ENCODE assay signal across 14 cellular contexts in genomic region chr14:91866061-91866460, GRCh38. TPM values are rescaled to one million over a fixed set of nuclear protein-coding genes. Genes with fewer than 3 reads are reported as not detected.
DNase-seq lines count a peak whose midpoint lies in the region; ATAC-seq, FAIRE-seq and TF ChIP-seq lines count a peak whose summit lies in the region.
"Had no signal": no experiment of that assay in that cellular context is flagged by ENCODE, and none has a peak within 500 bp of the region (broad histone marks: within the 10 kb centered on the region; RNA-seq: fewer than 3 reads in every experiment).

No MANE protein-coding gene starts in this region.

- peaks cover 19 to 60% (median 28%) of the 10 kb centered on the region in 3 donors for H3K36me3 Mint-ChIP-seq in CD8-positive, alpha-beta memory T cell
- peaks cover 2% of the 10 kb centered on the region for H3K36me3 Mint-ChIP-seq in astrocyte (ENCODE audit: low read depth, unreplicated experiment)
- H3K36me3 Mint-ChIP-seq in natural killer cell treated with Interleukin-12 subunit alpha and Interleukin-12 subunit beta and Interleukin-15 and Interleukin-18, amount 100 ng/mL, for 72 hours: peaks cover 4% of the 10 kb centered on the region

- TF ChIP-seq CTCF in astrocyte (IDR thresholded peaks at IDR 0.05; ENCODE audit: insufficient read depth, low read depth, low read length): no peak
- no peak for TF ChIP-seq CTCF in gastroesophageal sphincter (IDR thresholded peaks at IDR 0.05)

- CTCF ChIA-PET in CD8-positive, alpha-beta memory T cell (lab: Charles Lee): interaction anchor here (1.7 to 3.5 kb wide), 4 partner anchors 17 to 46 kb away, joined by 3 to 13 read pairs (median 6); no protein-coding TSS in a partner anchor

- H3K27me3 ChIP-seq in CD8-positive, alpha-beta memory T cell (ENCODE audit: insufficient read depth, low read length, poor library complexity, severe bottlenecking): no peaks in the 10 kb centered on the region
- H3K27me3 ChIP-seq in astrocyte (ENCODE audit: insufficient read depth, low read length) (peaks cover 18% of the 10 kb centered on the region), gastroesophageal sphincter (no peaks in the 10 kb centered on the region)
- H3K27me3 ChIP-seq: body of pancreas had no signal

- H3K27me3 Mint-ChIP-seq in CD8-positive, alpha-beta memory T cell: no peaks in the 10 kb centered on the region
- H3K27me3 Mint-ChIP-seq in astrocyte (ENCODE audit: low read depth, unreplicated experiment): peaks cover 19% of the 10 kb centered on the region
- H3K27me3 Mint-ChIP-seq in natural killer cell treated with Interleukin-12 subunit alpha and Interleukin-12 subunit beta and Interleukin-15 and Interleukin-18, amount 100 ng/mL, for 72 hours: no peaks in the 10 kb centered on the region

- peak overlapping the region; percentile 38 for H3K27ac ChIP-seq in CD8-positive, alpha-beta memory T cell (ENCODE audit: low read depth, low read length)
- H3K27ac ChIP-seq in astrocyte (ENCODE audit: low read depth, low read length): no peak overlapping the region
- no peak overlapping the region for H3K27ac ChIP-seq in gastroesophageal sphincter
- H3K27ac ChIP-seq: body of pancreas, RWPE1 had no signal

- no peak for TF ChIP-seq EP300 in gastroesophageal sphincter (IDR thresholded peaks at IDR 0.05)

- no peak overlapping the region for H3K4me2 ChIP-seq in astrocyte (ENCODE audit: low read length)

- peak overlapping the region; percentile 69 for H3K4me3 ChIP-seq in CD8-positive, alpha-beta memory T cell (ENCODE audit: low read length)
- no peak overlapping the region for H3K4me3 ChIP-seq in astrocyte (ENCODE audit: insufficient read depth, low read depth, low read length)
- H3K4me3 ChIP-seq in gastroesophageal sphincter: no peak overlapping the region
- H3K4me3 ChIP-seq: body of pancreas had no signal

- no peaks in the 10 kb centered on the region for H3K79me2 ChIP-seq in astrocyte (ENCODE audit: insufficient read depth, low read length)

- no peaks in the 10 kb centered on the region for H3K9me3 Mint-ChIP-seq in CD8-positive, alpha-beta memory T cell
- peaks cover 3% of the 10 kb centered on the region for H3K9me3 Mint-ChIP-seq in astrocyte (ENCODE audit: unreplicated experiment)
- H3K9me3 Mint-ChIP-seq in natural killer cell treated with Interleukin-12 subunit alpha and Interleukin-12 subunit beta and Interleukin-15 and Interleukin-18, amount 100 ng/mL, for 72 hours: peaks cover 3% of the 10 kb centered on the region

- H3K36me3 ChIP-seq in CD8-positive, alpha-beta memory T cell (ENCODE audit: insufficient read depth, low read length): peaks cover 5% of the 10 kb centered on the region
- H3K36me3 ChIP-seq in astrocyte (ENCODE audit: insufficient read depth, low read length) (no peaks in the 10 kb centered on the region), gastroesophageal sphincter (peaks cover 0 to 27% of the 10 kb centered on the region in 2 donors)

- H3K4me3 Mint-ChIP-seq in CD8-positive, alpha-beta memory T cell: peak overlapping the region; percentile 97 to 100 (median 100)
- H3K4me3 Mint-ChIP-seq in astrocyte (ENCODE audit: unreplicated experiment): no peak overlapping the region
- H3K4me3 Mint-ChIP-seq in natural killer cell treated with Interleukin-12 subunit alpha and Interleukin-12 subunit beta and Interleukin-15 and Interleukin-18, amount 100 ng/mL, for 72 hours: peak overlapping the region; percentile 93

- WGBS in gastroesophageal sphincter (ENCODE audit: low coverage in 1 of 2), 2 donors: 42 to 67% methylated on average over 2 of the region's 2 CpGs

- H3K9ac ChIP-seq in astrocyte (ENCODE audit: low read length): no peak overlapping the region

- POLR2A ChIA-PET in CD8-positive, alpha-beta memory T cell (lab: Charles Lee): interaction anchor here (1.3 to 1.8 kb wide), 4 partner anchors 11 to 19 kb away, joined by 5 to 11 read pairs (median 6); no protein-coding TSS in a partner anchor

- peaks cover 72% of the 10 kb centered on the region for H3K4me1 ChIP-seq in CD8-positive, alpha-beta memory T cell (ENCODE audit: insufficient read depth, low read length)
- peaks cover 6% of the 10 kb centered on the region for H3K4me1 ChIP-seq in astrocyte (ENCODE audit: insufficient read depth, low read length)
- H3K4me1 ChIP-seq in gastroesophageal sphincter: no peaks in the 10 kb centered on the region

- ATAC-seq in natural killer cell treated with Interleukin-12 subunit alpha and Interleukin-12 subunit beta and Interleukin-15 and Interleukin-18, amount 100 ng/mL, for 72 hours: peak in 1 of 2 donors; percentile 40
- ATAC-seq in gastroesophageal sphincter: no peak
- ATAC-seq: body of pancreas, left lobe of liver had no signal

- no peaks in the 10 kb centered on the region for H4K20me1 ChIP-seq in astrocyte (ENCODE audit: insufficient read depth, low read length)

- TF ChIP-seq POLR2A in gastroesophageal sphincter (IDR thresholded peaks at IDR 0.05): no peak

- no peak overlapping the region for H2AFZ ChIP-seq in astrocyte (ENCODE audit: low read depth, low read length)

- H3K9me3 ChIP-seq in CD8-positive, alpha-beta memory T cell (ENCODE audit: low read length): no peaks in the 10 kb centered on the region
- peaks cover 14% of the 10 kb centered on the region for H3K9me3 ChIP-seq in astrocyte (ENCODE audit: insufficient read depth, low read depth, low read length)
- peaks cover 0 to 13% (median 0%) of the 10 kb centered on the region in 3 donors for H3K9me3 ChIP-seq in gastroesophageal sphincter
- H3K9me3 ChIP-seq: body of pancreas had no signal

- peaks cover 70 to 81% (median 78%) of the 10 kb centered on the region in 3 donors for H3K4me1 Mint-ChIP-seq in CD8-positive, alpha-beta memory T cell
- H3K4me1 Mint-ChIP-seq in astrocyte (ENCODE audit: low read depth, unreplicated experiment): peaks cover 18% of the 10 kb centered on the region
- peaks cover 60 to 76% of the 10 kb centered on the region in 2 donors for H3K4me1 Mint-ChIP-seq in natural killer cell treated with Interleukin-12 subunit alpha and Interleukin-12 subunit beta and Interleukin-15 and Interleukin-18, amount 100 ng/mL, for 72 hours (ENCODE audit: low read depth in 2 of 2)

- peak overlapping the region; percentile 97 to 100 (median 98) for H3K27ac Mint-ChIP-seq in CD8-positive, alpha-beta memory T cell
- no peak overlapping the region for H3K27ac Mint-ChIP-seq in astrocyte (ENCODE audit: unreplicated experiment)
- H3K27ac Mint-ChIP-seq in natural killer cell treated with Interleukin-12 subunit alpha and Interleukin-12 subunit beta and Interleukin-15 and Interleukin-18, amount 100 ng/mL, for 72 hours: peak overlapping the region; percentile 79 to 89
- H3K27ac Mint-ChIP-seq: progenitor cell of endocrine pancreas had no signal

- no peak for FAIRE-seq in astrocyte (lab: Jason Lieb, UNC)

- peak in 2 of 5 donors; percentile 36 to 41 for DNase-seq in CD8-positive, alpha-beta memory T cell
- peak; percentile 20 for DNase-seq in M059J (ENCODE audit: low read depth)
- peak; percentile 75 for DNase-seq in astrocyte (ENCODE audit: low read depth)
- DNase-seq in natural killer cell treated with Interleukin-12 subunit alpha and Interleukin-12 subunit beta and Interleukin-15 and Interleukin-18, amount 100 ng/mL, for 72 hours (ENCODE audit: low spot score): no peak
- no peak for DNase-seq in epidermal melanocyte (ENCODE audit: insufficient read length, low spot score)
- DNase-seq in SHP77 (lab: John Stamatoyannopoulos, UW): no peak
- DNase-seq in hypothalamus (lab: John Stamatoyannopoulos, UW): no peak
- DNase-seq: activated CD4-positive, CD25-positive, alpha-beta regulatory T cell; body of pancreas; Calu3 had no signal

RNA-seq across cellular contexts. Expression of gene TC2N, which starts 1.3 kb away (rescaled TPM):
- total RNA-seq in CD8-positive, alpha-beta memory T cell: 10 to 100 TPM; 43.1 to 45.2 TPM
- 228 TPM for polyA plus RNA-seq in CD8-positive, alpha-beta memory T cell
- not detected in 2 replicates for total RNA-seq in M059J (2014; rRNA removed; shearing (Covaris generic))
- total RNA-seq in astrocyte (1.2 and 1.6 TPM in 2 replicates), gastroesophageal sphincter (10 to 100 TPM; 19.9 to 38.6 (median 29.2) TPM)
- total RNA-seq in natural killer cell treated with Interleukin-12 subunit alpha and Interleukin-12 subunit beta and Interleukin-15 and Interleukin-18, amount 100 ng/mL, for 72 hours: 10 to 100 TPM in 1 of 2 donors, 1 to 10 TPM in 1; 6.9 to 12.0 TPM

Comparison
In these comparisons a context has a peak if more than half of its experiments do, and no peak if none do; other contexts are left out.
1. DNase-seq: peak in M059J (single experiment) and astrocyte (single experiment); none in natural killer cell treated with Interleukin-12 subunit alpha and Interleukin-12 subunit beta and Interleukin-15 and Interleukin-18, amount 100 ng/mL, for 72 hours (single experiment), epidermal melanocyte (single experiment), SHP77 (0 of 2) and hypothalamus (0 of 51).